15 cellular contexts compared by ENCODE assay signal in the genomic region with DNA sequence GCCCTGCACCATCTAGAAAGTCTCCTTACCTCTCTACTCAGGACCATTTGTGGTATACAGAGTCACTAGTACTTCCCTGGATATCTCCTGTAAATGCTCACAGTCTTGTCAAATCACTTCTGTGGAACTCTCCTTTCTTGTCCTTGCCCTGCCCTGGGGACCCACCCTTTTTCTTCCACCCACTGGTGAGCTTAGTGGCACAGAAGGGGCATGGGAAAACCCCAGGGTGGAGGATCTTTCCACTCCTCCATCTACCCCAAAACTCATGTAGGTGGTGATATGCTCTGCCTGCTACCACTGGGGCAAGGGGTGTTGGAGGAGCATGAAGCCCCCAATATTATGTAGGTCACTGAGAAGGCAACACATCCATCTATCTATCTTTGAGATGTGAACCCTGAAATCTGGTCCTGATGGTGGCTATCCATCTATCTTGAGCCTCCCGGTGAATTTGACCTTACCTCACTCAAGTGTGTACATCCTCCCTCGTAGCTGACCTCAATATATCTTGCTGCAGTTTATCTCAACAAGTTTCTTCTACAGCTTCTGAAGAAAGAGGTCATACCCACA. TPM values are rescaled to one million over a fixed set of nuclear protein-coding genes. Genes with fewer than 3 reads are reported as not detected.
DNase-seq lines count a peak whose midpoint lies in the region; ATAC-seq and TF ChIP-seq lines count a peak whose summit lies in the region.
"Had no signal": no experiment of that assay in that cellular context is flagged by ENCODE, and none has a peak within 500 bp of the region (broad histone marks: within the 10 kb centered on the region; RNA-seq: fewer than 3 reads in every experiment).

No MANE protein-coding gene starts in this region.

- peaks cover 51 to 60% of the 10 kb centered on the region in 2 donors for H3K36me3 Mint-ChIP-seq in CD4-positive, alpha-beta memory T cell
- no peaks in the 10 kb centered on the region for H3K36me3 Mint-ChIP-seq in type B pancreatic cell

- ATAC-seq in GM18519 (IDR thresholded peaks at IDR 0.05; ENCODE audit: low FRiP score, unreplicated experiment), result no peak
- ATAC-seq: psoas muscle had no signal

- H3K36me3 ChIP-seq in CD4-positive, alpha-beta memory T cell (ENCODE audit: insufficient read depth, low read length), result no peaks in the 10 kb centered on the region
- H3K36me3 ChIP-seq in SU-DHL-6 (ENCODE audit: low read length) (no peaks in the 10 kb centered on the region), spleen (peaks cover 0 to 3% (median 0%) of the 10 kb centered on the region in 6 donors)
- H3K36me3 ChIP-seq: left ventricle myocardium inferior had no signal

- no peak for TF ChIP-seq CTCF in SU-DHL-6 (IDR thresholded peaks at IDR 0.05; ENCODE audit: insufficient read depth, low read length, poor library complexity, severe bottlenecking)
- TF ChIP-seq CTCF in spleen (IDR thresholded peaks at IDR 0.05 in 8 of 11, conservative IDR thresholded peaks at IDR 0.05 in 3 of 11), result no peak
- no peak for TF ChIP-seq CTCF in type B pancreatic cell (conservative IDR thresholded peaks at IDR 0.05)

- H3K9me3 Mint-ChIP-seq in CD4-positive, alpha-beta memory T cell, result peaks cover 0 to 3% (median 0%) of the 10 kb centered on the region in 8 donors
- H3K9me3 Mint-ChIP-seq in type B pancreatic cell, result no peaks in the 10 kb centered on the region

- H3K4me3 Mint-ChIP-seq in CD4-positive, alpha-beta memory T cell, result peak overlapping the region; percentile 89 to 99 (median 95)
- H3K4me3 Mint-ChIP-seq in type B pancreatic cell, result no peak overlapping the region

- H3K9me2 ChIP-seq in SU-DHL-6 (replicated peaks; ENCODE audit: insufficient read depth, low read length), result no peaks in the 10 kb centered on the region
- H3K9me2 ChIP-seq: SK-N-SH had no signal

- intact Hi-C loops in CD4-positive, alpha-beta memory T cell (cut with micrococcal nuclease), result loop anchor here (1.0 to 10.0 kb wide), 3 partner anchors 8 to 831 kb away; a partner anchor contains a TSS
- intact Hi-C loops in spleen (cut with DNase I; ENCODE audit: low total_unique reads), result no loop called here

- CTCF ChIA-PET in CD4-positive, alpha-beta memory T cell (lab: Charles Lee; ENCODE audit: partially characterized antibody), result interaction anchor here (1.2 to 6.0 kb wide), 11 partner anchors 10 to 234 kb away, joined by 4 to 74 read pairs (median 14); no protein-coding TSS in a partner anchor

- H3K4me3 ChIP-seq in CD4-positive, alpha-beta memory T cell (ENCODE audit: low read length in 2 of 2), result peak overlapping the region; percentile 66 to 86
- H3K4me3 ChIP-seq in SU-DHL-6 (ENCODE audit: insufficient read depth, low read length, poor library complexity, severe bottlenecking), result peak overlapping the region; percentile 55
- H3K4me3 ChIP-seq in spleen, result peak overlapping the region in 6 of 8 donors; percentile 11 to 64 (median 29)
- H3K4me3 ChIP-seq: psoas muscle had no signal

- H3K27ac ChIP-seq in CD4-positive, alpha-beta memory T cell (ENCODE audit: low read depth, low read length), result peak overlapping the region; percentile 92
- H3K27ac ChIP-seq in SU-DHL-6 (ENCODE audit: low read depth, low read length) (no peak overlapping the region), spleen (peak overlapping the region; percentile 43 to 92 (median 82))
- H3K27ac ChIP-seq: psoas muscle had no signal

- peaks cover 71% of the 10 kb centered on the region for H3K4me1 ChIP-seq in CD4-positive, alpha-beta memory T cell (ENCODE audit: insufficient read depth, low read length)
- peaks cover 5 to 87% (median 31%) of the 10 kb centered on the region in 6 donors for H3K4me1 ChIP-seq in spleen
- H3K4me1 ChIP-seq: psoas muscle had no signal

- H4K20me1 ChIP-seq in SU-DHL-6 (ENCODE audit: low read depth, low read length), result no peaks in the 10 kb centered on the region

- no peaks in the 10 kb centered on the region for H3K27me3 Mint-ChIP-seq in CD4-positive, alpha-beta memory T cell
- H3K27me3 Mint-ChIP-seq in type B pancreatic cell, result peaks cover 28% of the 10 kb centered on the region

- H3K4me1 Mint-ChIP-seq in CD4-positive, alpha-beta memory T cell, result peaks cover 54 to 97% (median 65%) of the 10 kb centered on the region in 4 donors
- H3K4me1 Mint-ChIP-seq in type B pancreatic cell (ENCODE audit: unreplicated experiment), result no peaks in the 10 kb centered on the region

- H3K27ac Mint-ChIP-seq in CD4-positive, alpha-beta memory T cell, result peak overlapping the region; percentile 97 to 100 (median 98)
- H3K27ac Mint-ChIP-seq in type B pancreatic cell, result no peak overlapping the region

- peak overlapping the region; percentile 84 for H3K4me2 ChIP-seq in SU-DHL-6 (ENCODE audit: low read depth, low read length, poor library complexity, severe bottlenecking)
- H3K4me2 ChIP-seq: SK-N-SH had no signal

- H3K9ac ChIP-seq in SU-DHL-6 (ENCODE audit: low read length), result peak overlapping the region; percentile 58; the same call in 1 of the 2 replicates
- H3K9ac ChIP-seq: SK-N-SH had no signal

- no peaks in the 10 kb centered on the region for H3K79me2 ChIP-seq in SU-DHL-6 (ENCODE audit: insufficient read depth, low read length)

- H2AFZ ChIP-seq in SU-DHL-6 (ENCODE audit: low read depth, low read length, severe bottlenecking), result no peak overlapping the region

- H3K9me3 ChIP-seq in CD4-positive, alpha-beta memory T cell (ENCODE audit: control insufficient read depth in 1 of 2, low read length in 2 of 2), result no peaks in the 10 kb centered on the region
- H3K9me3 ChIP-seq in SU-DHL-6 (ENCODE audit: insufficient read depth, low read length) (no peaks in the 10 kb centered on the region), spleen (no peaks in the 10 kb centered on the region)
- H3K9me3 ChIP-seq: left ventricle myocardium inferior, psoas muscle, SK-N-SH had no signal

- no peak for TF ChIP-seq POLR2A in spleen (IDR thresholded peaks at IDR 0.05)

- no peaks in the 10 kb centered on the region for H3K27me3 ChIP-seq in CD4-positive, alpha-beta memory T cell (ENCODE audit: insufficient read depth, low read length)
- no peaks in the 10 kb centered on the region for H3K27me3 ChIP-seq in SU-DHL-6 (ENCODE audit: low read length)
- H3K27me3 ChIP-seq in spleen (replicated peaks in 1 of 7), result no peaks in the 10 kb centered on the region

- no peaks in the 10 kb centered on the region for H3F3A ChIP-seq in SU-DHL-6 (ENCODE audit: insufficient read depth)

- peak in 1 of 5 donors; percentile 77 for DNase-seq in CD4-positive, alpha-beta memory T cell
- peak; percentile 25 for DNase-seq in activated T-helper 9 cell treated with anti-CD3 and anti-CD28 coated beads, Interleukin-2, amount 50 U/mL, for 16 hours (ENCODE audit: low read depth)
- DNase-seq in spleen, result no peak
- no peak for DNase-seq in type B pancreatic cell (ENCODE audit: extremely low spot score, unreplicated experiment)
- DNase-seq in superior temporal gyrus (ENCODE audit: extremely low spot score), result no peak
- DNase-seq in NCI-H2227 treated with DMSO at 0.1 percent for 48 hours (lab: John Stamatoyannopoulos, UW), result no peak
- DNase-seq: glutamatergic neuron, left ventricle myocardium inferior, NCI-H510A treated with DMSO at 0.1 percent for 48 hours, psoas muscle, SK-N-SH had no signal

- 19 to 39% (median 28%) methylated on average over 2 of the region's 2 CpGs for WGBS in spleen, 5 donors

- POLR2A ChIA-PET in CD4-positive, alpha-beta memory T cell (lab: Charles Lee; ENCODE audit: partially characterized antibody), result interaction anchor here (1.0 to 5.5 kb wide), 11 partner anchors 9 to 242 kb away, joined by 3 to 141 read pairs (median 17); no protein-coding TSS in a partner anchor

RNA-seq across cellular contexts. Expression of a gene that starts 0.9 kb away (rescaled TPM):
- total RNA-seq in CD4-positive, alpha-beta memory T cell, result 100 to 1,000 TPM; 269 to 287 TPM
- polyA plus RNA-seq in CD4-positive, alpha-beta memory T cell, result 100 to 1,000 TPM; 105 to 216 TPM
- 10 to 100 TPM in 6 of 7 donors, 1 to 10 TPM in 1; 9.3 to 16.8 (median 13.8) TPM for total RNA-seq in spleen
- 10 to 100 TPM in 1 of 3 donors, 1 to 10 TPM in 2; 7.3 to 10.4 (median 7.7) TPM for polyA plus RNA-seq in spleen
- not detected in 2 replicates for total RNA-seq in type B pancreatic cell (ENCODE audit: low replicate concordance)
- total RNA-seq: dermis microvascular lymphatic vessel endothelial cell, LHCN-M2 had no signal
- polyA plus RNA-seq: SK-N-SH had no signal

RNA-seq across cellular contexts. Expression of a gene that starts 36.2 kb away (rescaled TPM):
- total RNA-seq in CD4-positive, alpha-beta memory T cell, result under 1 TPM in 1 of 2 experiments, not detected in 1; 0.09 TPM
- not detected for polyA plus RNA-seq in CD4-positive, alpha-beta memory T cell
- total RNA-seq in spleen (not detected), type B pancreatic cell (ENCODE audit: low replicate concordance) (1.6 and 3.3 TPM in 2 replicates)
- polyA plus RNA-seq in spleen, result not detected
- total RNA-seq: dermis microvascular lymphatic vessel endothelial cell, left ventricle myocardium inferior, LHCN-M2, psoas muscle had no signal
- polyA plus RNA-seq: psoas muscle, SK-N-SH had no signal

Comparison
In these comparisons a context has a peak if more than half of its experiments do, and no peak if none do; other contexts are left out.
1. RNA of a gene that starts 0.9 kb away (total RNA-seq): 269 to 287 TPM in CD4-positive, alpha-beta memory T cell; 9.3 to 16.8 TPM in spleen and not detected in type B pancreatic cell; every median in the first group is over 10 times any median in the second.
2. Peak in every context shown above with its lines, with median percentiles within 50 percentile points of each other: H3K4me3 ChIP-seq.